8 cellular contexts compared by ENCODE assay signal in genomic region chr16:69112285-69113129, GRCh38. TPM values are rescaled to one million over a fixed set of nuclear protein-coding genes. Genes with fewer than 3 reads are reported as not detected.
A peak's percentile ranks its signal among the peaks of the same experiment; 100 is the strongest.
DNase-seq lines count a peak whose midpoint lies in the region; ATAC-seq and TF ChIP-seq lines count a peak whose summit lies in the region.

No MANE protein-coding gene starts in this region.

- intact Hi-C loops in Caco-2 (cut with micrococcal nuclease; ENCODE audit: unreplicated experiment), result no loop called here

- H3K9me3 ChIP-seq in Caco-2 (no peaks in the 10 kb centered on the region), SJSA1 (replicated peaks) (no peaks in the 10 kb centered on the region)

- H3K4me1 ChIP-seq in Caco-2 (no peaks in the 10 kb centered on the region), SJSA1 (replicated peaks) (no peaks in the 10 kb centered on the region)

- BruUV-seq in Caco-2 (replicated peaks; lab: Mats Ljungman, UMichigan), result no TSS peak

- H3K4me3 Mint-ChIP-seq in Caco-2 (ENCODE audit: unreplicated experiment), result no peak overlapping the region
- H3K4me3 Mint-ChIP-seq in activated naive CD8-positive, alpha-beta T cell treated with anti-CD3 and anti-CD28 coated beads, Interleukin-2, amount 10 ng/mL, durations not matched to agents 7 days and 5 days, result no peak overlapping the region

- no peaks in the 10 kb centered on the region for H3K27me3 ChIP-seq in Caco-2 (replicated peaks; ENCODE audit: control insufficient read depth, insufficient read depth, low read length)
- H3K27me3 ChIP-seq in SJSA1 (replicated peaks), result no peaks in the 10 kb centered on the region

- peak; percentile 84 to 85 for DNase-seq in Caco-2
- peak; percentile 84 for DNase-seq in HEK293T (ENCODE audit: extremely low spot score)
- peak; percentile 31 to 75 for DNase-seq in SJSA1 (ENCODE audit: low read depth in 1 of 2, low spot score in 2 of 2)
- peak; percentile 63 for DNase-seq in activated naive CD8-positive, alpha-beta T cell treated with anti-CD3 and anti-CD28 coated beads, Interleukin-2, amount 10 ng/mL, durations not matched to agents 7 days and 5 days
- peak; percentile 84 for DNase-seq in hepatic stellate cell (ENCODE audit: low spot score)
- peak; percentile 27 for DNase-seq in stimulated activated CD4-positive, alpha-beta T cell treated with anti-CD3 and anti-CD28 coated beads, Interleukin-2, amount 100 ng/mL, for 4 hours (ENCODE audit: low read depth)
- DNase-seq in cerebellar nuclear complex (lab: John Stamatoyannopoulos, UW), result no peak

- no peaks in the 10 kb centered on the region for H3K9me3 Mint-ChIP-seq in Caco-2 (ENCODE audit: unreplicated experiment)
- H3K9me3 Mint-ChIP-seq in activated naive CD8-positive, alpha-beta T cell treated with anti-CD3 and anti-CD28 coated beads, Interleukin-2, amount 10 ng/mL, durations not matched to agents 7 days and 5 days, result no peaks in the 10 kb centered on the region

- CTCF ChIA-PET in Caco-2 (lab: Charles Lee) (interaction anchor here (0.5 to 1.4 kb wide), 11 partner anchors 8 to 791 kb away, joined by 3 to 15 read pairs (median 3); no protein-coding TSS in a partner anchor), HEK293T (lab: Yijun Ruan, JAX) (interaction anchor here (1.0 to 4.8 kb wide), 4 partner anchors 11 to 202 kb away, joined by 3 to 26 read pairs (median 6); no protein-coding TSS in a partner anchor)

- no peak overlapping the region for H3K27ac Mint-ChIP-seq in Caco-2 (ENCODE audit: unreplicated experiment)
- H3K27ac Mint-ChIP-seq in activated naive CD8-positive, alpha-beta T cell treated with anti-CD3 and anti-CD28 coated beads, Interleukin-2, amount 10 ng/mL, durations not matched to agents 7 days and 5 days, result no peak overlapping the region

- H3K27me3 Mint-ChIP-seq in Caco-2 (ENCODE audit: insufficient read depth, unreplicated experiment), result no peaks in the 10 kb centered on the region
- H3K27me3 Mint-ChIP-seq in activated naive CD8-positive, alpha-beta T cell treated with anti-CD3 and anti-CD28 coated beads, Interleukin-2, amount 10 ng/mL, durations not matched to agents 7 days and 5 days, result peaks cover 2% of the 10 kb centered on the region

- POLR2A ChIA-PET in Caco-2 (lab: Charles Lee), result interaction anchor here (0.5 kb wide), 1 partner anchor 21 kb away, joined by 3 read pairs; no protein-coding TSS in a partner anchor
- POLR2A ChIA-PET in HEK293T (lab: Yijun Ruan, JAX), result interaction anchor here (1.5 kb wide), 1 partner anchor 12 kb away, joined by 4 read pairs; no protein-coding TSS in a partner anchor
- POLR2A ChIA-PET in activated naive CD8-positive, alpha-beta T cell treated with anti-CD3 and anti-CD28 coated beads, Interleukin-2, amount 10 ng/mL, durations not matched to agents 7 days and 5 days (lab: Charles Lee), result no interaction called here

- H3K36me3 ChIP-seq in Caco-2 (ENCODE audit: control insufficient read depth, insufficient read depth, low read length) (no peaks in the 10 kb centered on the region), SJSA1 (peaks cover 52% of the 10 kb centered on the region)

- TF ChIP-seq CTCF in Caco-2 (IDR thresholded peaks at IDR 0.05; ENCODE audit: insufficient read depth in 1 of 2, low read depth in 1 of 2, low read length in 1 of 2, severe bottlenecking in 1 of 2, unreplicated experiment in 1 of 2), result peak; percentile 92 to 96

- H3K36me3 Mint-ChIP-seq in Caco-2 (ENCODE audit: insufficient read depth, unreplicated experiment), result peaks cover 15% of the 10 kb centered on the region
- H3K36me3 Mint-ChIP-seq in activated naive CD8-positive, alpha-beta T cell treated with anti-CD3 and anti-CD28 coated beads, Interleukin-2, amount 10 ng/mL, durations not matched to agents 7 days and 5 days, result peaks cover 5% of the 10 kb centered on the region

- H3K27ac ChIP-seq in SJSA1, result no peak overlapping the region

- H3K4me3 ChIP-seq in Caco-2 (ENCODE audit: low read depth, low read length) (no peak overlapping the region), SJSA1 (no peak overlapping the region)

- peak; percentile 65 for ATAC-seq in activated naive CD8-positive, alpha-beta T cell treated with anti-CD3 and anti-CD28 coated beads, Interleukin-2, amount 10 ng/mL, durations not matched to agents 7 days and 5 days (ENCODE audit: low read depth)
- no peak for ATAC-seq in GM21786 (IDR thresholded peaks at IDR 0.05; ENCODE audit: unreplicated experiment)

- no peaks in the 10 kb centered on the region for H3K4me1 Mint-ChIP-seq in Caco-2 (ENCODE audit: low read depth, unreplicated experiment)
- peaks cover 10% of the 10 kb centered on the region for H3K4me1 Mint-ChIP-seq in activated naive CD8-positive, alpha-beta T cell treated with anti-CD3 and anti-CD28 coated beads, Interleukin-2, amount 10 ng/mL, durations not matched to agents 7 days and 5 days

TF ChIP-seq in HEK293T, 16 proteins besides CTCF, POLR2A, EP300 and RAD21:
- TF ChIP-seq FOXM1 (IDR thresholded peaks at IDR 0.05; ENCODE audit: borderline replicate concordance) (no peak), CTBP1 (IDR thresholded peaks at IDR 0.05; ENCODE audit: borderline replicate concordance) (no peak), ELF4 (IDR thresholded peaks at IDR 0.05) (no peak), NFRKB (IDR thresholded peaks at IDR 0.05) (no peak), FOXK2 (IDR thresholded peaks at IDR 0.05) (no peak), ZNF384 (IDR thresholded peaks at IDR 0.05) (no peak), SP1 (IDR thresholded peaks at IDR 0.05) (no peak), HDGF (IDR thresholded peaks at IDR 0.05; ENCODE audit: borderline replicate concordance) (no peak), LEF1 (IDR thresholded peaks at IDR 0.05; ENCODE audit: borderline replicate concordance) (no peak), ARNT (IDR thresholded peaks at IDR 0.05) (no peak), BHLHE40 (IDR thresholded peaks at IDR 0.05; ENCODE audit: borderline replicate concordance) (no peak), PKNOX1 (IDR thresholded peaks at IDR 0.05) (no peak)

RNA-seq across cellular contexts. Expression of gene HAS3, which starts 7.1 kb away (rescaled TPM):
- total RNA-seq in Caco-2 (2022), result 8.3 TPM in 2 replicates
- 0.58 and 1.4 TPM in 2 replicates for total RNA-seq in SJSA1 (2014; rRNA removed; shearing (Covaris generic))
- 1 to 10 TPM; 1.2 to 1.6 TPM for total RNA-seq in activated naive CD8-positive, alpha-beta T cell treated with anti-CD3 and anti-CD28 coated beads, Interleukin-2, amount 10 ng/mL, durations not matched to agents 7 days and 5 days

RNA-seq across cellular contexts. Expression of gene CHTF8, which starts 19.9 kb away (rescaled TPM):
- 119 and 124 TPM in 2 replicates for total RNA-seq in Caco-2 (2022)
- total RNA-seq in SJSA1 (2014; rRNA removed; shearing (Covaris generic)), result 37.6 and 43.1 TPM in 2 replicates
- total RNA-seq in activated naive CD8-positive, alpha-beta T cell treated with anti-CD3 and anti-CD28 coated beads, Interleukin-2, amount 10 ng/mL, durations not matched to agents 7 days and 5 days, result 100 to 1,000 TPM; 126 to 132 TPM

RNA-seq across cellular contexts. Expression of gene UTP4, which starts 19.9 kb away (rescaled TPM):
- 124 and 126 TPM in 2 replicates for total RNA-seq in Caco-2 (2022)
- total RNA-seq in SJSA1 (2014; rRNA removed; shearing (Covaris generic)), result 20.2 and 28.1 TPM in 2 replicates
- 10 to 100 TPM; 40.5 to 41.4 TPM for total RNA-seq in activated naive CD8-positive, alpha-beta T cell treated with anti-CD3 and anti-CD28 coated beads, Interleukin-2, amount 10 ng/mL, durations not matched to agents 7 days and 5 days

Comparison
In these comparisons a context has a peak if more than half of its experiments do, and no peak if none do; other contexts are left out.
1. DNase-seq: peak in Caco-2 (2 of 2), HEK293T (single experiment), SJSA1 (2 of 2), activated naive CD8-positive, alpha-beta T cell treated with anti-CD3 and anti-CD28 coated beads, Interleukin-2, amount 10 ng/mL, durations not matched to agents 7 days and 5 days (single experiment), hepatic stellate cell (single experiment) and stimulated activated CD4-positive, alpha-beta T cell treated with anti-CD3 and anti-CD28 coated beads, Interleukin-2, amount 100 ng/mL, for 4 hours (single experiment); none in cerebellar nuclear complex (0 of 2).